8 cellular contexts compared by ENCODE assay signal in genomic region chr16:70770968-70771552, GRCh38. TPM values are rescaled to one million over a fixed set of nuclear protein-coding genes. Genes with fewer than 3 reads are reported as not detected.
DNase-seq lines count a peak whose midpoint lies in the region; ATAC-seq and TF ChIP-seq lines count a peak whose summit lies in the region.

No MANE protein-coding gene starts in this region.

- peaks cover 18% of the 10 kb centered on the region for H3K36me3 Mint-ChIP-seq in activated naive CD4-positive, alpha-beta T cell treated with anti-CD3 and anti-CD28 coated beads, Interleukin-2, amount 10 ng/mL, durations not matched to agents 7 days and 5 days

- no peak overlapping the region for H3K27ac ChIP-seq in prostate gland

- no peak overlapping the region for H3K4me3 Mint-ChIP-seq in activated naive CD4-positive, alpha-beta T cell treated with anti-CD3 and anti-CD28 coated beads, Interleukin-2, amount 10 ng/mL, durations not matched to agents 7 days and 5 days

- no peaks in the 10 kb centered on the region for H3K4me1 ChIP-seq in prostate gland (replicated peaks)

- CTCF ChIA-PET in activated naive CD4-positive, alpha-beta T cell treated with anti-CD3 and anti-CD28 coated beads, Interleukin-2, amount 10 ng/mL, durations not matched to agents 7 days and 5 days (lab: Charles Lee), result interaction anchor here (0.6 to 5.1 kb wide), 38 partner anchors 9 to 586 kb away, joined by 3 to 87 read pairs (median 5); partner anchors contain the start of gene MTSS2

- no peaks in the 10 kb centered on the region for H3K27me3 Mint-ChIP-seq in activated naive CD4-positive, alpha-beta T cell treated with anti-CD3 and anti-CD28 coated beads, Interleukin-2, amount 10 ng/mL, durations not matched to agents 7 days and 5 days

- H3K9me3 Mint-ChIP-seq in activated naive CD4-positive, alpha-beta T cell treated with anti-CD3 and anti-CD28 coated beads, Interleukin-2, amount 10 ng/mL, durations not matched to agents 7 days and 5 days, result no peaks in the 10 kb centered on the region

- 15% methylated on average over 8 of the region's 8 CpGs for WGBS in prostate gland

- peaks cover 11% of the 10 kb centered on the region for H3K4me1 Mint-ChIP-seq in activated naive CD4-positive, alpha-beta T cell treated with anti-CD3 and anti-CD28 coated beads, Interleukin-2, amount 10 ng/mL, durations not matched to agents 7 days and 5 days

- intact Hi-C loops in Right ventricle myocardium superior (cut with DNase I) (loop anchor here (5.0 kb wide), 1 partner anchor 89 kb away; no protein-coding TSS in a partner anchor), prostate gland (cut with DNase I) (loop anchor here (2.0 kb wide), 1 partner anchor 90 kb away; no protein-coding TSS in a partner anchor)

- ATAC-seq in HG02798 (IDR thresholded peaks at IDR 0.05; ENCODE audit: poor library complexity, unreplicated experiment) (peak; percentile 63), Right ventricle myocardium superior (ENCODE audit: poor library complexity) (peak; percentile 78), GM19324 (IDR thresholded peaks at IDR 0.05; ENCODE audit: low FRiP score, unreplicated experiment) (no peak), GM21825 (IDR thresholded peaks at IDR 0.05; ENCODE audit: unreplicated experiment) (no peak)

- no peaks in the 10 kb centered on the region for H3K27me3 ChIP-seq in prostate gland (replicated peaks; ENCODE audit: insufficient read depth)

- peak overlapping the region; percentile 39 for H3K27ac Mint-ChIP-seq in activated naive CD4-positive, alpha-beta T cell treated with anti-CD3 and anti-CD28 coated beads, Interleukin-2, amount 10 ng/mL, durations not matched to agents 7 days and 5 days

- TF ChIP-seq CTCF in prostate gland (IDR thresholded peaks at IDR 0.05), result peak; percentile 86 to 96 (median 94)

- TF ChIP-seq POLR2A in prostate gland (IDR thresholded peaks at IDR 0.05), result no peak

- no peaks in the 10 kb centered on the region for H3K9me3 ChIP-seq in prostate gland

- H3K36me3 ChIP-seq in prostate gland, result no peaks in the 10 kb centered on the region

- peak; percentile 3 for DNase-seq in DMS53 treated with DMSO at 0.1 percent for 48 hours (lab: John Stamatoyannopoulos, UW; ENCODE audit: unreplicated experiment)
- peak; percentile 46 for DNase-seq in SHP77 treated with DMSO at 0.1 percent for 48 hours (lab: John Stamatoyannopoulos, UW)
- DNase-seq in activated naive CD4-positive, alpha-beta T cell treated with anti-CD3 and anti-CD28 coated beads, Interleukin-2, amount 10 ng/mL, durations not matched to agents 7 days and 5 days, result peak; percentile 82
- peak; percentile 69 for DNase-seq in Right ventricle myocardium superior
- peak; percentile 55 for DNase-seq in prostate gland (ENCODE audit: low spot score)

- no peak overlapping the region for H3K4me3 ChIP-seq in prostate gland

RNA-seq across cellular contexts. Expression of gene VAC14, which starts 29.9 kb away (rescaled TPM):
- total RNA-seq in Right ventricle myocardium superior (17.4 TPM), prostate gland (10 to 100 TPM; 30.3 to 66.8 TPM)

Comparison
In these comparisons a context has a peak if more than half of its experiments do, and no peak if none do; other contexts are left out.
1. DNase-seq: peak in every context shown above with its lines; median percentile 82 in activated naive CD4-positive, alpha-beta T cell treated with anti-CD3 and anti-CD28 coated beads, Interleukin-2, amount 10 ng/mL, durations not matched to agents 7 days and 5 days; 69 in Right ventricle myocardium superior; 55 in prostate gland; 46 in SHP77 treated with DMSO at 0.1 percent for 48 hours; 3 in DMS53 treated with DMSO at 0.1 percent for 48 hours.
2. ATAC-seq: peak in HG02798 (single experiment) and Right ventricle myocardium superior (single experiment); none in GM19324 (single experiment) and GM21825 (single experiment).